ENCODE assay signal across 13 cellular contexts in genomic region chr9:36152741-36153438, GRCh38. TPM values are rescaled to one million over a fixed set of nuclear protein-coding genes. Genes with fewer than 3 reads are reported as not detected.
DNase-seq lines count a peak whose midpoint lies in the region; ATAC-seq and TF ChIP-seq lines count a peak whose summit lies in the region.
"Had no signal": no experiment of that assay in that cellular context is flagged by ENCODE, and none has a peak within 500 bp of the region (broad histone marks: within the 10 kb centered on the region; RNA-seq: fewer than 3 reads in every experiment).

No MANE protein-coding gene starts in this region.

- POLR2A ChIA-PET in CD8-positive, alpha-beta T cell (lab: Charles Lee) = interaction anchor here (0.7 to 1.8 kb wide), 6 partner anchors 11 to 38 kb away, joined by 3 to 8 read pairs (median 3); partner anchors contain the start of genes CLTA and GLIPR2
- POLR2A ChIA-PET in Caco-2 (lab: Charles Lee) = no interaction called here

- no peak overlapping the region for H3K27ac ChIP-seq in CD8-positive, alpha-beta T cell (ENCODE audit: low read depth, low read length)
- H3K27ac ChIP-seq in MM.1S (ENCODE audit: low read length) = peak overlapping the region; percentile 94
- peak overlapping the region in 13 of 21 experiments; percentile 30 to 94 (median 52) for H3K27ac ChIP-seq in skin epidermis
- no peak overlapping the region for H3K27ac ChIP-seq in endodermal cell (ENCODE audit: low read depth, low read length)

- peaks cover 52% of the 10 kb centered on the region for H3K4me1 Mint-ChIP-seq in CD8-positive, alpha-beta T cell (ENCODE audit: low read depth)
- peaks cover 40 to 49% of the 10 kb centered on the region in 2 donors for H3K4me1 Mint-ChIP-seq in effector memory CD8-positive, alpha-beta T cell (ENCODE audit: low read depth in 2 of 2)
- H3K4me1 Mint-ChIP-seq in endodermal cell = no peaks in the 10 kb centered on the region
- no peaks in the 10 kb centered on the region for H3K4me1 Mint-ChIP-seq in Caco-2 (ENCODE audit: low read depth, unreplicated experiment)

- H3K27me3 Mint-ChIP-seq in CD8-positive, alpha-beta T cell (ENCODE audit: low read depth) = no peaks in the 10 kb centered on the region
- H3K27me3 Mint-ChIP-seq in effector memory CD8-positive, alpha-beta T cell = no peaks in the 10 kb centered on the region
- H3K27me3 Mint-ChIP-seq in endodermal cell (ENCODE audit: insufficient read depth) (no peaks in the 10 kb centered on the region), Caco-2 (ENCODE audit: insufficient read depth, unreplicated experiment) (no peaks in the 10 kb centered on the region)
- H3K27me3 Mint-ChIP-seq: activated CD4-positive, alpha-beta T cell treated with anti-CD3 and anti-CD28 coated beads for 36 hours had no signal

- peak overlapping the region; percentile 10; the same call in 1 of the 2 replicates for H3K4me2 ChIP-seq in MM.1S (ENCODE audit: low read depth, low read length)

- peak overlapping the region; percentile 50 for H3K4me3 Mint-ChIP-seq in CD8-positive, alpha-beta T cell
- H3K4me3 Mint-ChIP-seq in effector memory CD8-positive, alpha-beta T cell = peak overlapping the region; percentile 65 to 91
- H3K4me3 Mint-ChIP-seq in endodermal cell (no peak overlapping the region), Caco-2 (ENCODE audit: unreplicated experiment) (no peak overlapping the region)

- no peak for ATAC-seq in CD8-positive, alpha-beta T cell
- no peak for ATAC-seq in effector memory CD8-positive, alpha-beta T cell (replicated peaks)
- no peak for ATAC-seq in HG02870 (IDR thresholded peaks at IDR 0.05; ENCODE audit: unreplicated experiment)
- ATAC-seq: SK-N-SH treated with all-trans-retinoic acid at 6 μM for 48 hours had no signal

- 96 to 100% methylated on average over 2 to 10 of the region's 10 CpGs for WGBS in endodermal cell (ENCODE audit: insufficient coverage in 1 of 2, insufficient read length in 1 of 2), 2 experiments

- H3K79me2 ChIP-seq in MM.1S (ENCODE audit: low read length) = no peaks in the 10 kb centered on the region

- H3K9ac ChIP-seq in MM.1S (ENCODE audit: low read length) = no peak overlapping the region
- no peak overlapping the region for H3K9ac ChIP-seq in endodermal cell (ENCODE audit: extremely low read depth, low read length, poor library complexity, severe bottlenecking)

- no peak for DNase-seq in CD8-positive, alpha-beta T cell
- DNase-seq in MM.1S (peak; percentile 53), endodermal cell (no peak), Caco-2 (no peak)
- no peak for DNase-seq in effector memory CD8-positive, alpha-beta T cell
- DNase-seq: activated CD4-positive, alpha-beta T cell treated with anti-CD3 and anti-CD28 coated beads for 36 hours; activated naive CD4-positive, alpha-beta T cell treated with anti-CD3 and anti-CD28 coated beads, Interleukin-2, amount 50 U/mL, for 16 hours; DMS79 treated with DMSO at 0.1 percent for 48 hours; KBM-7; NCI-H1694 had no signal

- no peak overlapping the region for H3K4me3 ChIP-seq in CD8-positive, alpha-beta T cell (ENCODE audit: low read depth, low read length)
- H3K4me3 ChIP-seq in MM.1S (ENCODE audit: low read length) (no peak overlapping the region), skin epidermis (no peak overlapping the region), endodermal cell (ENCODE audit: low read length) (no peak overlapping the region), Caco-2 (ENCODE audit: low read depth, low read length) (no peak overlapping the region)

- peaks cover 59% of the 10 kb centered on the region for H3K4me1 ChIP-seq in CD8-positive, alpha-beta T cell (ENCODE audit: insufficient read depth, low read length)
- H3K4me1 ChIP-seq in MM.1S (ENCODE audit: low read length) (peaks cover 45% of the 10 kb centered on the region), endodermal cell (ENCODE audit: control insufficient read depth, insufficient read depth, low read length) (no peaks in the 10 kb centered on the region), Caco-2 (no peaks in the 10 kb centered on the region)

- H3K27me3 ChIP-seq in CD8-positive, alpha-beta T cell (ENCODE audit: insufficient read depth, low read length) = no peaks in the 10 kb centered on the region
- no peaks in the 10 kb centered on the region for H3K27me3 ChIP-seq in MM.1S (replicated peaks; ENCODE audit: insufficient read depth, low read length)
- no peaks in the 10 kb centered on the region for H3K27me3 ChIP-seq in endodermal cell (ENCODE audit: control insufficient read depth, insufficient read depth, low read length, poor library complexity, severe bottlenecking)
- no peaks in the 10 kb centered on the region for H3K27me3 ChIP-seq in Caco-2 (replicated peaks; ENCODE audit: control insufficient read depth, insufficient read depth, low read length)

- peaks cover 3% of the 10 kb centered on the region for H3K36me3 ChIP-seq in CD8-positive, alpha-beta T cell (ENCODE audit: insufficient read depth, low read length)
- H3K36me3 ChIP-seq in MM.1S (replicated peaks; ENCODE audit: insufficient read depth, low read length) (no peaks in the 10 kb centered on the region), endodermal cell (ENCODE audit: control insufficient read depth, insufficient read depth, low read length) (peaks cover 75% of the 10 kb centered on the region), Caco-2 (ENCODE audit: control insufficient read depth, insufficient read depth, low read length) (no peaks in the 10 kb centered on the region)

- no peaks in the 10 kb centered on the region for H3K9me2 ChIP-seq in MM.1S (replicated peaks; ENCODE audit: insufficient read depth, low read length)

- no peaks in the 10 kb centered on the region for H3K9me3 ChIP-seq in CD8-positive, alpha-beta T cell (ENCODE audit: low read length)
- H3K9me3 ChIP-seq in MM.1S (replicated peaks; ENCODE audit: insufficient read depth, low read length) (no peaks in the 10 kb centered on the region), endodermal cell (ENCODE audit: control insufficient read depth, low read length) (peaks cover 24% of the 10 kb centered on the region), Caco-2 (no peaks in the 10 kb centered on the region)

- intact Hi-C loops in CD8-positive, alpha-beta T cell (cut with DNase I, micrococcal nuclease) = loop anchor here in 1 of 2 experiments (1.0 to 10.0 kb wide), 3 partner anchors 13 to 118 kb away; partner anchors contain the start of gene RECK
- intact Hi-C loops in Caco-2 (cut with micrococcal nuclease; ENCODE audit: unreplicated experiment) = no loop called here

- H3F3A ChIP-seq in MM.1S (ENCODE audit: insufficient read depth, low read length) = peaks cover 46% of the 10 kb centered on the region

- peaks cover 26% of the 10 kb centered on the region for H3K36me3 Mint-ChIP-seq in CD8-positive, alpha-beta T cell
- peaks cover 47% of the 10 kb centered on the region for H3K36me3 Mint-ChIP-seq in effector memory CD8-positive, alpha-beta T cell (ENCODE audit: insufficient read depth)
- H3K36me3 Mint-ChIP-seq in endodermal cell (ENCODE audit: low read depth) = peaks cover 51% of the 10 kb centered on the region
- H3K36me3 Mint-ChIP-seq in Caco-2 (ENCODE audit: insufficient read depth, unreplicated experiment) = no peaks in the 10 kb centered on the region

- BruUV-seq in Caco-2 (replicated peaks; lab: Mats Ljungman, UMichigan) = no TSS peak

- H2AFZ ChIP-seq in MM.1S (ENCODE audit: low read length) = no peak overlapping the region

- CTCF ChIA-PET in CD8-positive, alpha-beta T cell (lab: Charles Lee) = interaction anchor here (0.6 to 6.1 kb wide), 10 partner anchors 11 to 176 kb away, joined by 3 to 39 read pairs (median 4); partner anchors contain the start of gene GLIPR2
- CTCF ChIA-PET in Caco-2 (lab: Charles Lee) = no interaction called here

- peak overlapping the region; percentile 64 for H3K27ac Mint-ChIP-seq in CD8-positive, alpha-beta T cell
- H3K27ac Mint-ChIP-seq in effector memory CD8-positive, alpha-beta T cell = peak overlapping the region; percentile 97 to 99
- H3K27ac Mint-ChIP-seq in endodermal cell (no peak overlapping the region), Caco-2 (ENCODE audit: unreplicated experiment) (no peak overlapping the region)

- no peaks in the 10 kb centered on the region for H3K9me3 Mint-ChIP-seq in CD8-positive, alpha-beta T cell
- H3K9me3 Mint-ChIP-seq in effector memory CD8-positive, alpha-beta T cell = no peaks in the 10 kb centered on the region
- peaks cover 26% of the 10 kb centered on the region for H3K9me3 Mint-ChIP-seq in endodermal cell
- no peaks in the 10 kb centered on the region for H3K9me3 Mint-ChIP-seq in Caco-2 (ENCODE audit: unreplicated experiment)

- no peak for TF ChIP-seq CTCF in CD8-positive, alpha-beta T cell (IDR thresholded peaks at IDR 0.05)
- TF ChIP-seq CTCF in MM.1S (IDR thresholded peaks at IDR 0.05; ENCODE audit: low read length) (no peak), endodermal cell (conservative IDR thresholded peaks at IDR 0.05) (no peak), Caco-2 (IDR thresholded peaks at IDR 0.05; ENCODE audit: insufficient read depth in 1 of 2, low read depth in 1 of 2, low read length in 1 of 2, severe bottlenecking in 1 of 2, unreplicated experiment in 1 of 2) (no peak)

- no peaks in the 10 kb centered on the region for H4K20me1 ChIP-seq in MM.1S (ENCODE audit: insufficient read depth, low read length)

RNA-seq across cellular contexts. Expression of gene CCIN, which starts 16.3 kb away (rescaled TPM):
- total RNA-seq in CD8-positive, alpha-beta T cell = under 1 TPM; 0.16 to 0.56 TPM
- under 1 TPM; 0.18 to 0.35 TPM for total RNA-seq in endodermal cell
- polyA plus RNA-seq in endodermal cell (2013, experiment 1 of 2) = not detected
- polyA plus RNA-seq in endodermal cell (2013, experiment 2 of 2) = not detected
- total RNA-seq in Caco-2 (2022) = not detected in 2 replicates
- total RNA-seq: activated CD4-positive, alpha-beta T cell treated with anti-CD3 and anti-CD28 coated beads for 36 hours had no signal

RNA-seq across cellular contexts. Expression of gene GLIPR2, which starts 16.4 kb away (rescaled TPM):
- 10 to 100 TPM in 1 of 2 experiments, 1 to 10 TPM in 1; 8.6 to 10.2 TPM for total RNA-seq in CD8-positive, alpha-beta T cell
- 10 to 100 TPM; 38.6 to 54.2 TPM for total RNA-seq in endodermal cell
- polyA plus RNA-seq in endodermal cell (2013, experiment 1 of 2) = 26.4 TPM
- polyA plus RNA-seq in endodermal cell (2013, experiment 2 of 2) = 34.6 TPM
- total RNA-seq in Caco-2 (2022) = 1.6 and 1.9 TPM in 2 replicates

RNA-seq across cellular contexts. Expression of gene CLTA, which starts 37.8 kb away (rescaled TPM):
- 10 to 100 TPM; 39.1 to 39.6 TPM for total RNA-seq in CD8-positive, alpha-beta T cell
- total RNA-seq in endodermal cell = 100 to 1,000 TPM; 221 to 240 TPM
- polyA plus RNA-seq in endodermal cell (2013, experiment 1 of 2) = 227 TPM
- 229 TPM for polyA plus RNA-seq in endodermal cell (2013, experiment 2 of 2)
- total RNA-seq in Caco-2 (2022) = 256 and 269 TPM in 2 replicates

Comparison
In these comparisons a context has a peak if more than half of its experiments do, and no peak if none do; other contexts are left out.
1. H3K27ac ChIP-seq: peak in MM.1S (single experiment) and skin epidermis (13 of 21); none in CD8-positive, alpha-beta T cell (single experiment) and endodermal cell (single experiment).
2. H3K27ac Mint-ChIP-seq: peak in CD8-positive, alpha-beta T cell (single experiment) and effector memory CD8-positive, alpha-beta T cell (2 of 2); none in endodermal cell (single experiment) and Caco-2 (single experiment).
3. H3K4me3 Mint-ChIP-seq: peak in CD8-positive, alpha-beta T cell (single experiment) and effector memory CD8-positive, alpha-beta T cell (2 of 2); none in endodermal cell (single experiment) and Caco-2 (single experiment).